9 cellular contexts compared by ENCODE assay signal in the genomic region with DNA sequence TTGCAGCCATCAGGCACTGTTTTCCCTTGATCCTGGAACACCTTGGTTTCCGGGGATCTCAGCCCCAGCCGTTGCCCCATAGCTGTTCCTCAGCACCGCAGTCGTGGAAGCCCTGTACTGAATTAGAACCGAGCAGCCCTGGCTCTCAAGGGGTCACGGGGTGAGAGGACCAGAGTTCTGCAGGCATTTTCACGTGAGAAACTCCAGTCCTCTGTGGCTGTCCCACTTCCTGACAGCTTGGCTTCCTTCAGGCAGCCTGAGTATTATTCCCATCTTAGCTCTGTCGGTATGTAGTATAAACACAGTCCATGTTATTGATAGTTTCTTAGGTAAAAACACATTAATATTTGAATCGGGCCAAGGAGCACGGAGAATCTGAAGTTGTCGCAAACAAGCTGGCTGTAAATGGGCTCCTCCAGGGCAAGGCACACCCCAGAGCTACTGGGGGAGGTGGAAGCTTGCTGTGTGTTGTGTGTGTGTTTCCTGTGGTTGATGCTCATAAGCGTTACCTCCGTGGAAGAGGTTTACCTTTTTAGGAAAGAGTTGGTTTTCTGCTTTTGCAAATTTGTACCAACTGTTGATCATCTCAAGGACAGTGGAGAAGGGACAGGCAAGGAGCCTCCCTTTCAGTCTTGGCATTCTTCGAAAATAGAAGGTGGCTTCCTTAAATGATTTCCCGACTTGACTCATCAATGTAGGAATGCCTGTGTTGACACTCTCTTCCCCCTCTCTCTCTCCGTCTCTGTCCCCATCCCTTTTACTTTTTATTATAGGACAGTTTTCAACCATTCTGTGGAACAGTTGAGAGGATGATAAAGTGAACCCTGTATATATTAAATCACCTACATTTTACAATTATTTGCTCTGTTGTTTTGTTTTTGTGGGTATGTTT.
DNase-seq lines count a peak whose midpoint lies in the region; ATAC-seq, FAIRE-seq and TF ChIP-seq lines count a peak whose summit lies in the region.
"Had no signal": no experiment of that assay in that cellular context is flagged by ENCODE, and none has a peak within 500 bp of the region (broad histone marks: within the 10 kb centered on the region; RNA-seq: fewer than 3 reads in every experiment).

No MANE protein-coding gene starts in this region.

- ATAC-seq in GM18870 (IDR thresholded peaks at IDR 0.05; ENCODE audit: unreplicated experiment) (no peak), GM19397 (IDR thresholded peaks at IDR 0.05; ENCODE audit: unreplicated experiment) (no peak), HG03039 (IDR thresholded peaks at IDR 0.05; ENCODE audit: unreplicated experiment) (no peak)

- H3K4me3 ChIP-seq in DOHH2 (ENCODE audit: low read length) = peak overlapping the region; percentile 63
- no peak overlapping the region for H3K4me3 ChIP-seq in Peyer's patch
- H3K4me3 ChIP-seq in astrocyte (ENCODE audit: insufficient read depth, low read depth, low read length) = no peak overlapping the region
- no peak overlapping the region for H3K4me3 ChIP-seq in neural progenitor cell

- peaks cover 15% of the 10 kb centered on the region for H3K36me3 Mint-ChIP-seq in astrocyte (ENCODE audit: low read depth, unreplicated experiment)
- H3K36me3 Mint-ChIP-seq in neural progenitor cell = peaks cover 13% of the 10 kb centered on the region

- H3K27me3 ChIP-seq in DOHH2 (ENCODE audit: control insufficient read depth, low read length) (no peaks in the 10 kb centered on the region), Peyer's patch (no peaks in the 10 kb centered on the region), astrocyte (ENCODE audit: insufficient read depth, low read length) (no peaks in the 10 kb centered on the region), neural progenitor cell (no peaks in the 10 kb centered on the region)

- H3K9me3 ChIP-seq in DOHH2 (ENCODE audit: control insufficient read depth, insufficient read depth, low read length) = peaks cover 10% of the 10 kb centered on the region
- H3K9me3 ChIP-seq in Peyer's patch = no peaks in the 10 kb centered on the region
- peaks cover 2% of the 10 kb centered on the region for H3K9me3 ChIP-seq in astrocyte (ENCODE audit: insufficient read depth, low read depth, low read length)
- H3K9me3 ChIP-seq in neural progenitor cell (ENCODE audit: low read depth) = no peaks in the 10 kb centered on the region

- H3K79me2 ChIP-seq in DOHH2 (ENCODE audit: control insufficient read depth, low read length) (peaks cover 68% of the 10 kb centered on the region), astrocyte (ENCODE audit: insufficient read depth, low read length) (peaks cover 7% of the 10 kb centered on the region), neural progenitor cell (ENCODE audit: low read depth) (no peaks in the 10 kb centered on the region)

- H4K20me1 ChIP-seq in DOHH2 (ENCODE audit: control insufficient read depth, insufficient read depth, low read depth, low read length) = no peaks in the 10 kb centered on the region
- no peaks in the 10 kb centered on the region for H4K20me1 ChIP-seq in astrocyte (ENCODE audit: insufficient read depth, low read length)
- peaks cover 21% of the 10 kb centered on the region for H4K20me1 ChIP-seq in neural progenitor cell (ENCODE audit: low read depth)

- H3K36me3 ChIP-seq in DOHH2 (ENCODE audit: control insufficient read depth, low read length) (peaks cover 39% of the 10 kb centered on the region), Peyer's patch (no peaks in the 10 kb centered on the region), astrocyte (ENCODE audit: insufficient read depth, low read length) (no peaks in the 10 kb centered on the region), neural progenitor cell (no peaks in the 10 kb centered on the region)

- no peak overlapping the region for H3K9ac ChIP-seq in astrocyte (ENCODE audit: low read length)
- H3K9ac ChIP-seq in neural progenitor cell = no peak overlapping the region

- no peaks in the 10 kb centered on the region for H3K9me2 ChIP-seq in DOHH2 (replicated peaks; ENCODE audit: control insufficient read depth, low read length)

- H3K4me2 ChIP-seq in DOHH2 (ENCODE audit: low read length) (peak overlapping the region; percentile 99), astrocyte (ENCODE audit: low read length) (peak overlapping the region; percentile 63), neural progenitor cell (peak overlapping the region; percentile 2)

- H3K4me1 Mint-ChIP-seq in astrocyte (ENCODE audit: low read depth, unreplicated experiment) = peaks cover 19% of the 10 kb centered on the region
- peaks cover 38% of the 10 kb centered on the region for H3K4me1 Mint-ChIP-seq in neural progenitor cell

- TF ChIP-seq POLR2A in Peyer's patch (IDR thresholded peaks at IDR 0.05) = no peak

- DNase-seq in Peyer's patch = peak in 1 of 3 donors; percentile 49
- DNase-seq in astrocyte (ENCODE audit: low read depth) = no peak
- DNase-seq in neural progenitor cell (ENCODE audit: low spot score) = no peak
- no peak for DNase-seq in NCI-H226
- DNase-seq: NCI-H1436 treated with DMSO at 0.1 percent for 48 hours had no signal

- TF ChIP-seq CTCF in DOHH2 (IDR thresholded peaks at IDR 0.05; ENCODE audit: low read depth, low read length, poor library complexity, severe bottlenecking) = no peak
- TF ChIP-seq CTCF in Peyer's patch (IDR thresholded peaks at IDR 0.05) = no peak
- TF ChIP-seq CTCF in astrocyte (IDR thresholded peaks at IDR 0.05; ENCODE audit: insufficient read depth, low read depth, low read length) = no peak
- TF ChIP-seq CTCF in neural progenitor cell (IDR thresholded peaks at IDR 0.05) = no peak

- H3K27ac ChIP-seq in DOHH2 (ENCODE audit: low read depth, low read length) (peak overlapping the region; percentile 100), Peyer's patch (peak overlapping the region; percentile 20 to 53 (median 34)), astrocyte (ENCODE audit: low read depth, low read length) (peak overlapping the region; percentile 3), neural progenitor cell (no peak overlapping the region)

- H3K9me3 Mint-ChIP-seq in astrocyte (ENCODE audit: unreplicated experiment) = no peaks in the 10 kb centered on the region
- no peaks in the 10 kb centered on the region for H3K9me3 Mint-ChIP-seq in neural progenitor cell

- peaks cover 77% of the 10 kb centered on the region for H3K4me1 ChIP-seq in DOHH2 (ENCODE audit: control insufficient read depth, low read length)
- H3K4me1 ChIP-seq in Peyer's patch = peaks cover 0 to 13% (median 0%) of the 10 kb centered on the region in 4 donors
- H3K4me1 ChIP-seq in astrocyte (ENCODE audit: insufficient read depth, low read length) = peaks cover 12% of the 10 kb centered on the region
- H3K4me1 ChIP-seq in neural progenitor cell = peaks cover 52% of the 10 kb centered on the region

- H3F3A ChIP-seq in DOHH2 (ENCODE audit: control insufficient read depth, insufficient read depth) = peaks cover 18% of the 10 kb centered on the region
- H3F3A ChIP-seq in neural progenitor cell (ENCODE audit: low read depth) = no peaks in the 10 kb centered on the region

- H3K27me3 Mint-ChIP-seq in astrocyte (ENCODE audit: low read depth, unreplicated experiment) = no peaks in the 10 kb centered on the region
- H3K27me3 Mint-ChIP-seq in neural progenitor cell (ENCODE audit: insufficient read depth, low read depth) = no peaks in the 10 kb centered on the region

- peak overlapping the region; percentile 10 for H3K4me3 Mint-ChIP-seq in astrocyte (ENCODE audit: unreplicated experiment)
- no peak overlapping the region for H3K4me3 Mint-ChIP-seq in neural progenitor cell

- no peak for FAIRE-seq in astrocyte (lab: Jason Lieb, UNC)

- H3K27ac Mint-ChIP-seq in astrocyte (ENCODE audit: unreplicated experiment) (peak overlapping the region; percentile 16), neural progenitor cell (no peak overlapping the region)

- H2AFZ ChIP-seq in astrocyte (ENCODE audit: low read depth, low read length) = no peak overlapping the region
- H2AFZ ChIP-seq in neural progenitor cell (replicated peaks) = no peak overlapping the region

Comparison
In these comparisons a context has a peak if more than half of its experiments do, and no peak if none do; other contexts are left out.
1. H3K4me2 ChIP-seq: peak in every context shown above with its lines; median percentile 99 in DOHH2; 63 in astrocyte; 2 in neural progenitor cell.